Comparison of ENCODE assay signal across 11 cellular contexts in genomic region chr19:1211494-1212234, GRCh38. TPM values are rescaled to one million over a fixed set of nuclear protein-coding genes. Genes with fewer than 3 reads are reported as not detected.
DNase-seq lines count a peak whose midpoint lies in the region; ATAC-seq and TF ChIP-seq lines count a peak whose summit lies in the region.
"Had no signal": no experiment of that assay in that cellular context is flagged by ENCODE, and none has a peak within 500 bp of the region (broad histone marks: within the 10 kb centered on the region; RNA-seq: fewer than 3 reads in every experiment).

No MANE protein-coding gene starts in this region.

- H3K9me3 Mint-ChIP-seq in activated naive CD4-positive, alpha-beta T cell treated with anti-CD3 and anti-CD28 coated beads, Interleukin-2, amount 50 U/mL, for 24 hours, result no peaks in the 10 kb centered on the region
- H3K9me3 Mint-ChIP-seq in central memory CD8-positive, alpha-beta T cell, result no peaks in the 10 kb centered on the region

- peaks cover 5% of the 10 kb centered on the region for H3K36me3 Mint-ChIP-seq in activated naive CD4-positive, alpha-beta T cell treated with anti-CD3 and anti-CD28 coated beads, Interleukin-2, amount 50 U/mL, for 24 hours
- H3K36me3 Mint-ChIP-seq in central memory CD8-positive, alpha-beta T cell (ENCODE audit: insufficient read depth), result peaks cover 24% of the 10 kb centered on the region

- H3K27me3 Mint-ChIP-seq in activated naive CD4-positive, alpha-beta T cell treated with anti-CD3 and anti-CD28 coated beads, Interleukin-2, amount 50 U/mL, for 24 hours, result no peaks in the 10 kb centered on the region
- no peaks in the 10 kb centered on the region for H3K27me3 Mint-ChIP-seq in central memory CD8-positive, alpha-beta T cell

- peak overlapping the region in 1 of 2 donors; percentile 75 for H3K9ac ChIP-seq in liver (ENCODE audit: low read depth in 1 of 2, low read length in 2 of 2)

- H3K9me3 ChIP-seq in liver (ENCODE audit: control insufficient read depth in 4 of 4, low read length in 3 of 4) (no peaks in the 10 kb centered on the region), upper lobe of right lung (no peaks in the 10 kb centered on the region), thyroid gland (no peaks in the 10 kb centered on the region)

- H3K4me1 ChIP-seq in liver (ENCODE audit: control insufficient read depth in 4 of 4, insufficient read depth in 4 of 4, low read length in 3 of 4), result peaks cover 18 to 61% (median 50%) of the 10 kb centered on the region in 4 donors
- H3K4me1 ChIP-seq in upper lobe of right lung, result peaks cover 78% of the 10 kb centered on the region
- peaks cover 46 to 78% of the 10 kb centered on the region in 2 donors for H3K4me1 ChIP-seq in thyroid gland

- H3K27me3 ChIP-seq in liver (ENCODE audit: control insufficient read depth in 4 of 4, insufficient read depth in 4 of 4, low read length in 3 of 4), result no peaks in the 10 kb centered on the region
- no peaks in the 10 kb centered on the region for H3K27me3 ChIP-seq in upper lobe of right lung
- no peaks in the 10 kb centered on the region for H3K27me3 ChIP-seq in thyroid gland
- H3K27me3 ChIP-seq: cardiac muscle cell had no signal

- no peaks in the 10 kb centered on the region for H3K36me3 ChIP-seq in liver (ENCODE audit: control insufficient read depth in 4 of 4, insufficient read depth in 3 of 4, low read depth in 1 of 4, low read length in 3 of 4)
- H3K36me3 ChIP-seq in upper lobe of right lung, result peaks cover 8% of the 10 kb centered on the region
- H3K36me3 ChIP-seq in thyroid gland, result no peaks in the 10 kb centered on the region
- H3K36me3 ChIP-seq: cardiac muscle cell had no signal

- TF ChIP-seq RAD21 in liver (IDR thresholded peaks at IDR 0.05), result peak in 1 of 2 donors; percentile 9

- intact Hi-C loops in upper lobe of right lung (cut with DNase I), result no loop called here
- intact Hi-C loops in thyroid gland (cut with DNase I), result no loop called here

- 53% methylated on average over 33 of the region's 33 CpGs for WGBS in liver
- 87 to 93% methylated on average over 29 to 33 of the region's 33 CpGs for WGBS in thyroid gland, 2 donors

- H3K27ac Mint-ChIP-seq in activated naive CD4-positive, alpha-beta T cell treated with anti-CD3 and anti-CD28 coated beads, Interleukin-2, amount 50 U/mL, for 24 hours, result peak overlapping the region; percentile 35
- H3K27ac Mint-ChIP-seq in central memory CD8-positive, alpha-beta T cell (ENCODE audit: low read depth), result no peak overlapping the region

- no peak for ATAC-seq in central memory CD8-positive, alpha-beta T cell (replicated peaks; ENCODE audit: extremely low read depth, poor library complexity, severe bottlenecking)
- peak; percentile 4 for ATAC-seq in upper lobe of right lung

- H3K4me1 Mint-ChIP-seq in activated naive CD4-positive, alpha-beta T cell treated with anti-CD3 and anti-CD28 coated beads, Interleukin-2, amount 50 U/mL, for 24 hours, result peaks cover 28% of the 10 kb centered on the region
- peaks cover 34% of the 10 kb centered on the region for H3K4me1 Mint-ChIP-seq in central memory CD8-positive, alpha-beta T cell

- TF ChIP-seq CTCF in liver (IDR thresholded peaks at IDR 0.05; ENCODE audit: low read depth, low read length, missing input control) (peak; percentile 19), upper lobe of right lung (IDR thresholded peaks at IDR 0.05) (no peak), thyroid gland (IDR thresholded peaks at IDR 0.05) (no peak), GM20000 (IDR thresholded peaks at IDR 0.05; ENCODE audit: extremely low read depth, missing control alignments) (no peak)

- H3K27ac ChIP-seq in liver (ENCODE audit: low read depth in 1 of 2, low read length in 2 of 2) (peak overlapping the region; percentile 78 to 87), upper lobe of right lung (no peak overlapping the region), thyroid gland (no peak overlapping the region)
- H3K27ac ChIP-seq: cardiac muscle cell had no signal

- no peak overlapping the region for H3K4me3 Mint-ChIP-seq in activated naive CD4-positive, alpha-beta T cell treated with anti-CD3 and anti-CD28 coated beads, Interleukin-2, amount 50 U/mL, for 24 hours
- H3K4me3 Mint-ChIP-seq in central memory CD8-positive, alpha-beta T cell, result peak overlapping the region; percentile 29

- TF ChIP-seq POLR2A in thyroid gland (IDR thresholded peaks at IDR 0.05), result no peak

- DNase-seq in activated naive CD4-positive, alpha-beta T cell treated with Interleukin-2 at 50 U/mL for 16 hours, result no peak
- no peak for DNase-seq in central memory CD8-positive, alpha-beta T cell (ENCODE audit: low spot score in 2 of 2)
- DNase-seq in upper lobe of right lung (peak; percentile 78), thyroid gland (no peak), GM20000 (ENCODE audit: low spot score) (no peak)
- DNase-seq in central memory CD4-positive, alpha-beta T cell, result no peak
- DNase-seq: NCI-H2029, SHP77 treated with DMSO at 0.1 percent for 48 hours had no signal

- H3K4me3 ChIP-seq in liver (ENCODE audit: low read depth in 1 of 3, low read length in 3 of 3), result no peak overlapping the region
- H3K4me3 ChIP-seq in upper lobe of right lung, result no peak overlapping the region
- H3K4me3 ChIP-seq in thyroid gland (replicated peaks in 1 of 3), result no peak overlapping the region
- H3K4me3 ChIP-seq: cardiac muscle cell had no signal

TF ChIP-seq in liver, 16 proteins besides CTCF, POLR2A, EP300 and RAD21:
- peak; percentile 94 for TF ChIP-seq MAX (IDR thresholded peaks at IDR 0.05)
- TF ChIP-seq EGR1 (IDR thresholded peaks at IDR 0.05; ENCODE audit: low read depth in 2 of 2), result peak; percentile 89 to 99
- peak in 1 of 2 donors; percentile 74 for TF ChIP-seq RXRA (IDR thresholded peaks at IDR 0.05)
- peak in 1 of 2 donors; percentile 50 for TF ChIP-seq HNF4A (conservative IDR thresholded peaks at IDR 0.05)
- TF ChIP-seq NR2F2 (IDR thresholded peaks at IDR 0.05), result no peak
- TF ChIP-seq GABPA (IDR thresholded peaks at IDR 0.05 in 1 of 2, conservative IDR thresholded peaks at IDR 0.05 in 1 of 2), result peak in 1 of 2 donors; percentile 76
- peak; percentile 59 for TF ChIP-seq SP1 (IDR thresholded peaks at IDR 0.05)
- TF ChIP-seq FOXA2 (IDR thresholded peaks at IDR 0.05), result no peak
- TF ChIP-seq YY1 (IDR thresholded peaks at IDR 0.05), result peak; percentile 65

RNA-seq across cellular contexts. Expression of gene STK11, which starts 6.1 kb away (rescaled TPM):
- 100 to 1,000 TPM in 1 of 2 donors, 10 to 100 TPM in 1; 40.6 to 126 TPM for total RNA-seq in liver
- polyA plus RNA-seq in liver, result 10 to 100 TPM in 1 of 2 donors, 1 to 10 TPM in 1; 3.0 to 30.3 TPM
- 51.8 TPM for total RNA-seq in upper lobe of right lung
- 10 to 100 TPM; 60.2 to 83.4 (median 71.1) TPM for total RNA-seq in thyroid gland

RNA-seq across cellular contexts. Expression of gene CBARP, which starts 26.1 kb away (rescaled TPM):
- total RNA-seq in liver (under 1 TPM; 0.05 to 0.25 TPM), upper lobe of right lung (1.0 TPM), thyroid gland (1 to 10 TPM in 3 of 4 donors, under 1 TPM in 1; 0.73 to 3.2 (median 1.5) TPM)
- polyA plus RNA-seq in liver, result under 1 TPM in 1 of 2 donors, not detected in 1; 0.06 TPM

RNA-seq across cellular contexts. Expression of gene ATP5F1D, which starts 29.9 kb away (rescaled TPM):
- 10 to 100 TPM; 20.2 to 44.5 TPM for total RNA-seq in liver
- polyA plus RNA-seq in liver, result 100 to 1,000 TPM; 246 to 315 TPM
- 126 TPM for total RNA-seq in upper lobe of right lung
- 100 to 1,000 TPM in 1 of 4 donors, 10 to 100 TPM in 3; 39.2 to 182 (median 83.0) TPM for total RNA-seq in thyroid gland

RNA-seq across cellular contexts. Expression of gene MIDN, which starts 36.7 kb away (rescaled TPM):
- total RNA-seq in liver (10 to 100 TPM in 1 of 2 donors, 1 to 10 TPM in 1; 9.1 to 22.9 TPM), upper lobe of right lung (135 TPM), thyroid gland (10 to 100 TPM; 16.2 to 89.2 (median 17.9) TPM)
- polyA plus RNA-seq in liver, result 10 to 100 TPM in 1 of 2 donors, 1 to 10 TPM in 1; 2.9 to 14.6 TPM

RNA-seq across cellular contexts. Expression of gene SBNO2, which starts 37.6 kb away (rescaled TPM):
- total RNA-seq in liver, result 10 to 100 TPM; 11.0 to 25.0 TPM
- polyA plus RNA-seq in liver, result 10 to 100 TPM in 1 of 2 donors, 1 to 10 TPM in 1; 2.2 to 19.1 TPM
- total RNA-seq in upper lobe of right lung, result 125 TPM
- total RNA-seq in thyroid gland, result 10 to 100 TPM; 22.8 to 69.0 (median 25.5) TPM

Comparison
In these comparisons a context has a peak if more than half of its experiments do, and no peak if none do; other contexts are left out.
1. H3K27ac ChIP-seq: peak in liver (2 of 2); none in upper lobe of right lung (single experiment) and thyroid gland (0 of 3).